Comparison of ENCODE assay signal across 8 cellular contexts in genomic region chr3:141460097-141460704, GRCh38. TPM values are rescaled to one million over a fixed set of nuclear protein-coding genes. Genes with fewer than 3 reads are reported as not detected.
DNase-seq lines count a peak whose midpoint lies in the region; ATAC-seq, FAIRE-seq and TF ChIP-seq lines count a peak whose summit lies in the region.

No MANE protein-coding gene starts in this region.

- H3K27ac Mint-ChIP-seq in Calu3 (ENCODE audit: unreplicated experiment): no peak overlapping the region

- no peak overlapping the region for H3K4me3 ChIP-seq in H1 (ENCODE audit: extremely low read depth in 1 of 4, insufficient read depth in 2 of 4, low read depth in 3 of 4, low read length in 4 of 4)

- no peak overlapping the region for H2AK5ac ChIP-seq in H1 (ENCODE audit: low read depth, low read length)

- CTCF ChIA-PET in Calu3 (lab: Charles Lee): interaction anchor here (0.6 to 2.2 kb wide), 17 partner anchors 14 to 519 kb away, joined by 3 to 26 read pairs (median 4); partner anchors contain the start of gene ZBTB38
- CTCF ChIA-PET in H1 (lab: Charles Lee; ENCODE audit: partially characterized antibody): interaction anchor here (0.5 to 12.5 kb wide), 34 partner anchors 8 to 1535 kb away, joined by 3 to 349 read pairs (median 4); no protein-coding TSS in a partner anchor

- FAIRE-seq in H1 (lab: Jason Lieb, UNC): peak; percentile 71

- H3K4me3 Mint-ChIP-seq in Calu3 (ENCODE audit: low read depth, unreplicated experiment): no peak overlapping the region

- intact Hi-C loops in Calu3 (cut with micrococcal nuclease; ENCODE audit: unreplicated experiment): loop anchor here (1.0 to 5.0 kb wide), 5 partner anchors 101 to 537 kb away; partner anchors contain the start of gene RNF7

- 55% methylated on average over 10 of the region's 10 CpGs; no CpG with 5 or more reads in 1 of the 2 experiments for WGBS in H1 (ENCODE audit: extremely low coverage in 1 of 2, insufficient coverage in 1 of 2, insufficient read length in 1 of 2, insufficient replicate concordance in 2 of 2, low coverage in 1 of 2, low lambda C conversion rate in 2 of 2, missing lambda C conversion rate in 1 of 2), 2 experiments

- no peak overlapping the region for H3K18ac ChIP-seq in H1 (ENCODE audit: extremely low read depth, low read length)

- H3K27me3 ChIP-seq in H1 (replicated peaks in 1 of 4; ENCODE audit: control insufficient read depth in 3 of 4, extremely low read depth in 1 of 4, insufficient read depth in 3 of 4, low read length in 3 of 4): no peaks in the 10 kb centered on the region

- BruUV-seq in Calu3 (replicated peaks; lab: Mats Ljungman, UMichigan): no TSS peak

- no peak overlapping the region for H3K23ac ChIP-seq in H1 (ENCODE audit: insufficient read length)

- no peaks in the 10 kb centered on the region for H3K79me1 ChIP-seq in H1 (ENCODE audit: low read depth, low read length)

- no peaks in the 10 kb centered on the region for H3K36me3 Mint-ChIP-seq in Calu3 (ENCODE audit: insufficient read depth, unreplicated experiment)

- H3K9ac ChIP-seq in H1 (replicated peaks in 1 of 4; ENCODE audit: extremely low read depth in 1 of 4, low read depth in 3 of 4, low read length in 3 of 4): no peak overlapping the region

- peaks cover 9% of the 10 kb centered on the region for H3K9me3 Mint-ChIP-seq in Calu3 (ENCODE audit: low read depth, unreplicated experiment)

- peaks cover 27% of the 10 kb centered on the region for H3K4me1 Mint-ChIP-seq in Calu3 (ENCODE audit: low read depth, unreplicated experiment)

- no peak overlapping the region for H3K4ac ChIP-seq in H1 (replicated peaks; ENCODE audit: insufficient read length, low read depth, low read length)

- H2BK5ac ChIP-seq in H1 (ENCODE audit: low read depth, low read length): no peak overlapping the region

- TF ChIP-seq EP300 in H1 (IDR thresholded peaks at IDR 0.05; ENCODE audit: borderline replicate concordance in 1 of 2, low read depth in 2 of 2, low read length in 2 of 2): no peak

- peaks cover 0 to 3% (median 0%) of the 10 kb centered on the region in 4 experiments; a peak in 3 of 7 replicates for H3K4me1 ChIP-seq in H1 (replicated peaks in 1 of 4; ENCODE audit: control insufficient read depth in 3 of 4, insufficient read depth in 4 of 4, low read length in 3 of 4)

- H4K91ac ChIP-seq in H1 (replicated peaks; ENCODE audit: insufficient read length, low read length): no peak overlapping the region

- no peak overlapping the region for H3K4me2 ChIP-seq in H1 (ENCODE audit: insufficient read depth in 1 of 2, low read depth in 2 of 2, low read length in 2 of 2)

- H2BK20ac ChIP-seq in H1 (ENCODE audit: low read length): no peak overlapping the region

- no peak overlapping the region for H2AFZ ChIP-seq in H1 (ENCODE audit: low read length)

- no peaks in the 10 kb centered on the region for H3K27me3 Mint-ChIP-seq in Calu3 (ENCODE audit: unreplicated experiment)

- TF ChIP-seq CTCF in Calu3 (IDR thresholded peaks at IDR 0.05; ENCODE audit: unreplicated experiment) (peak; percentile 90), H1 (IDR thresholded peaks at IDR 0.05; ENCODE audit: control extremely low read depth in 1 of 3, insufficient read depth in 1 of 3, low read depth in 1 of 3, low read length in 3 of 3) (peak; percentile 92 to 94 (median 94))

- peak; percentile 96 to 97 for TF ChIP-seq RAD21 in H1 (IDR thresholded peaks at IDR 0.05 in 1 of 2, conservative IDR thresholded peaks at IDR 0.05 in 1 of 2; ENCODE audit: low read depth in 2 of 2, low read length in 2 of 2)

- H3K56ac ChIP-seq in H1 (replicated peaks; ENCODE audit: insufficient read length, low read depth, low read length): no peak overlapping the region

- no peak overlapping the region for H4K8ac ChIP-seq in H1 (ENCODE audit: extremely low read depth, insufficient read depth, low read length)

- no peaks in the 10 kb centered on the region; the same call in 1 of the 2 replicates for H3K23me2 ChIP-seq in H1 (ENCODE audit: low read depth, low read length)

- ATAC-seq in GM21447 (IDR thresholded peaks at IDR 0.05; ENCODE audit: unreplicated experiment): peak; percentile 91

- peak; percentile 96 for DNase-seq in Calu3
- peak in 72 of 76 experiments; percentile 17 to 86 (median 66) for DNase-seq in HUDEP-2 (lab: John Stamatoyannopoulos, UW; ENCODE audit: unreplicated experiment in 76 of 76)
- DNase-seq in NOMO-1 treated with DMSO at 0.1 percent for 48 hours (lab: John Stamatoyannopoulos, UW; ENCODE audit: unreplicated experiment): peak; percentile 88
- DNase-seq in activated CD8-positive, alpha-beta memory T cell treated with anti-CD3 and anti-CD28 coated beads for 4 hours (ENCODE audit: low read depth in 2 of 2): peak; percentile 76 to 78
- DNase-seq in H1 (ENCODE audit: low read depth in 1 of 2, low spot score in 2 of 2): peak; percentile 69 to 92
- peak; percentile 86 for DNase-seq in midbrain (lab: John Stamatoyannopoulos, UW)
- peak; percentile 86 for DNase-seq in stimulated activated CD8-positive, alpha-beta memory T cell treated with anti-CD3 and anti-CD28 coated beads, Interleukin-4, amount 100 ng/mL, for 24 hours (ENCODE audit: low read depth)

- no peak overlapping the region for H3K14ac ChIP-seq in H1 (ENCODE audit: insufficient read length)

- no peak overlapping the region for H2BK120ac ChIP-seq in H1 (replicated peaks; ENCODE audit: low read depth, low read length)

- H4K20me1 ChIP-seq in H1 (replicated peaks in 1 of 2; ENCODE audit: control insufficient read depth in 1 of 2, insufficient read depth in 2 of 2, low read length in 2 of 2): no peaks in the 10 kb centered on the region

- no peaks in the 10 kb centered on the region for H3K36me3 ChIP-seq in H1 (ENCODE audit: control insufficient read depth in 2 of 4, insufficient read depth in 4 of 4, low read length in 3 of 4)

- no peak overlapping the region for H2BK12ac ChIP-seq in H1 (ENCODE audit: low read depth, low read length)

- peaks cover 0 to 2% of the 10 kb centered on the region in 2 experiments; a peak in 1 of 4 replicates for H3K9me3 ChIP-seq in H1 (ENCODE audit: insufficient read depth in 2 of 2, low read depth in 1 of 2, low read length in 1 of 2)

- H2BK15ac ChIP-seq in H1 (ENCODE audit: low read length): no peak overlapping the region

- no peak overlapping the region for H4K5ac ChIP-seq in H1 (ENCODE audit: insufficient read length, low read depth, low read length)

- TF ChIP-seq POLR2A in H1 (IDR thresholded peaks at IDR 0.05; ENCODE audit: control extremely low read depth in 1 of 2, low read depth in 2 of 2, low read length in 2 of 2): no peak

- POLR2A ChIA-PET in H1 (lab: Charles Lee; ENCODE audit: partially characterized antibody): interaction anchor here (0.5 to 1.2 kb wide), 2 partner anchors 20 to 100 kb away, joined by 3 read pairs; no protein-coding TSS in a partner anchor

- H3K79me2 ChIP-seq in H1 (ENCODE audit: control insufficient read depth in 1 of 2, insufficient read depth in 2 of 2, low read length in 2 of 2): no peaks in the 10 kb centered on the region

- no peak overlapping the region for H3K27ac ChIP-seq in H1 (ENCODE audit: low read depth, low read length)

TF ChIP-seq in H1, 55 proteins besides CTCF, POLR2A, EP300 and RAD21:
- TF ChIP-seq SIN3A (conservative IDR thresholded peaks at IDR 0.05 in 1 of 2, IDR thresholded peaks at IDR 0.05 in 1 of 2; ENCODE audit: low read depth in 1 of 2, low read length in 2 of 2): no peak
- TF ChIP-seq FOSL1 (IDR thresholded peaks at IDR 0.05; ENCODE audit: insufficient read depth, low read depth, low read length): no peak
- TF ChIP-seq CBX8 (IDR thresholded peaks at IDR 0.05; ENCODE audit: borderline replicate concordance, low read depth, low read length): no peak
- peak; percentile 89 for TF ChIP-seq TEAD4 (IDR thresholded peaks at IDR 0.05; ENCODE audit: low read depth, low read length)
- TF ChIP-seq SIX5 (IDR thresholded peaks at IDR 0.05; ENCODE audit: low read depth, low read length): no peak

RNA-seq across cellular contexts. Expression of gene RASA2, which starts 26.6 kb away (rescaled TPM):
- total RNA-seq in Calu3 (2022): 29.2 and 37.4 TPM in 2 replicates
- total RNA-seq in H1 (2021; fragmentation: NEBNext Ultra II Directional; extraction: Animal tissue kit (Norgen Biotek cat#: 25700)): 15.9 and 16.6 TPM in 2 replicates
- polyA plus RNA-seq in H1 (2011; rRNA removed): 2.6 and 3.5 TPM in 2 replicates
- 6.7 TPM for polyA plus RNA-seq in H1 (2011; cell fraction: cytosol; rRNA removed)
- 2.2 TPM for polyA plus RNA-seq in H1 (2011; cell fraction: nucleus; rRNA removed)
- polyA plus RNA-seq in H1 (2012, experiment 1 of 2): 4.6 to 8.1 TPM (median 6.2 TPM) in 4 replicates
- polyA plus RNA-seq in H1 (2012, experiment 2 of 2): 0.55 TPM
- 7.1 TPM for polyA plus RNA-seq in H1 (2013, experiment 1 of 2)
- polyA plus RNA-seq in H1 (2013, experiment 2 of 2): 7.3 TPM
- 11.0 and 14.5 TPM in 2 replicates for polyA minus RNA-seq in H1 (2011; rRNA and poly(A)+ RNA removed)
- 11.8 TPM for polyA minus RNA-seq in H1 (2011; cell fraction: cytosol; rRNA and poly(A)+ RNA removed)
- 13.7 TPM for polyA minus RNA-seq in H1 (2011; cell fraction: nucleus; rRNA and poly(A)+ RNA removed)
